17 cellular contexts compared by ENCODE assay signal in genomic region chr22:23064381-23065068, GRCh38. TPM values are rescaled to one million over a fixed set of nuclear protein-coding genes. Genes with fewer than 3 reads are reported as not detected.
A peak's percentile ranks its signal among the peaks of the same experiment; 100 is the strongest.
DNase-seq lines count a peak whose midpoint lies in the region; TF ChIP-seq lines count a peak whose summit lies in the region.
"Had no signal": no experiment of that assay in that cellular context is flagged by ENCODE, and none has a peak within 500 bp of the region (broad histone marks: within the 10 kb centered on the region; RNA-seq: fewer than 3 reads in every experiment).

No MANE protein-coding gene starts in this region.

- TF ChIP-seq CTCF in lower leg skin (IDR thresholded peaks at IDR 0.05), result no peak
- no peak for TF ChIP-seq CTCF in type B pancreatic cell (conservative IDR thresholded peaks at IDR 0.05)

- peak overlapping the region; percentile 37 for H3K27ac Mint-ChIP-seq in activated naive CD4-positive, alpha-beta T cell treated with anti-CD3 and anti-CD28 coated beads, Interleukin-2, amount 10 ng/mL, durations not matched to agents 7 days and 5 days
- H3K27ac Mint-ChIP-seq in activated CD4-positive, alpha-beta memory T cell treated with anti-CD3 and anti-CD28 coated beads, Interleukin-2, amount 10 ng/mL, durations not matched to agents 7 days and 5 days, result no peak overlapping the region
- H3K27ac Mint-ChIP-seq in type B pancreatic cell, result no peak overlapping the region
- H3K27ac Mint-ChIP-seq: activated naive CD8-positive, alpha-beta T cell treated with anti-CD3 and anti-CD28 coated beads for 36 hours; stimulated activated naive CD8-positive, alpha-beta T cell treated with anti-CD3 and anti-CD28 coated beads, Interleukin-15, Interleukin-2, amounts not matched to agents 100 ng/mL and 50 ng/mL, for 24 hours; T-helper 17 cell had no signal

- TF ChIP-seq POLR2A in lower leg skin (IDR thresholded peaks at IDR 0.05), result no peak

- no peaks in the 10 kb centered on the region for H3K36me3 Mint-ChIP-seq in activated naive CD4-positive, alpha-beta T cell treated with anti-CD3 and anti-CD28 coated beads, Interleukin-2, amount 10 ng/mL, durations not matched to agents 7 days and 5 days
- H3K36me3 Mint-ChIP-seq in activated CD4-positive, alpha-beta memory T cell treated with anti-CD3 and anti-CD28 coated beads, Interleukin-2, amount 10 ng/mL, durations not matched to agents 7 days and 5 days (ENCODE audit: low read depth), result no peaks in the 10 kb centered on the region
- no peaks in the 10 kb centered on the region for H3K36me3 Mint-ChIP-seq in type B pancreatic cell
- H3K36me3 Mint-ChIP-seq: activated naive CD8-positive, alpha-beta T cell treated with anti-CD3 and anti-CD28 coated beads for 36 hours; CD4-positive, alpha-beta memory T cell had no signal

- no peak overlapping the region for H3K4me3 Mint-ChIP-seq in activated naive CD4-positive, alpha-beta T cell treated with anti-CD3 and anti-CD28 coated beads, Interleukin-2, amount 10 ng/mL, durations not matched to agents 7 days and 5 days
- H3K4me3 Mint-ChIP-seq in activated CD4-positive, alpha-beta memory T cell treated with anti-CD3 and anti-CD28 coated beads, Interleukin-2, amount 10 ng/mL, durations not matched to agents 7 days and 5 days, result no peak overlapping the region
- no peak overlapping the region for H3K4me3 Mint-ChIP-seq in type B pancreatic cell
- H3K4me3 Mint-ChIP-seq: activated naive CD8-positive, alpha-beta T cell treated with anti-CD3 and anti-CD28 coated beads for 36 hours; CD4-positive, alpha-beta memory T cell; stimulated activated naive CD8-positive, alpha-beta T cell treated with anti-CD3 and anti-CD28 coated beads, Interleukin-15, Interleukin-2, amounts not matched to agents 100 ng/mL and 50 ng/mL, for 24 hours; T-helper 17 cell had no signal

- H3K9me3 Mint-ChIP-seq in activated naive CD4-positive, alpha-beta T cell treated with anti-CD3 and anti-CD28 coated beads, Interleukin-2, amount 10 ng/mL, durations not matched to agents 7 days and 5 days, result no peaks in the 10 kb centered on the region
- H3K9me3 Mint-ChIP-seq in activated CD4-positive, alpha-beta memory T cell treated with anti-CD3 and anti-CD28 coated beads, Interleukin-2, amount 10 ng/mL, durations not matched to agents 7 days and 5 days, result no peaks in the 10 kb centered on the region
- H3K9me3 Mint-ChIP-seq in type B pancreatic cell, result no peaks in the 10 kb centered on the region
- H3K9me3 Mint-ChIP-seq: activated naive CD8-positive, alpha-beta T cell treated with anti-CD3 and anti-CD28 coated beads for 36 hours; CD4-positive, alpha-beta memory T cell; stimulated activated naive CD8-positive, alpha-beta T cell treated with anti-CD3 and anti-CD28 coated beads, Interleukin-15, Interleukin-2, amounts not matched to agents 100 ng/mL and 50 ng/mL, for 24 hours had no signal

- no peak overlapping the region for H3K4me3 ChIP-seq in lower leg skin (ENCODE audit: low read depth, poor library complexity, severe bottlenecking)
- H3K4me3 ChIP-seq: breast epithelium, esophagus squamous epithelium had no signal

- no peak for DNase-seq in activated naive CD4-positive, alpha-beta T cell treated with anti-CD3 and anti-CD28 coated beads, Interleukin-2, amount 10 ng/mL, durations not matched to agents 7 days and 5 days
- no peak for DNase-seq in activated naive CD4-positive, alpha-beta T cell treated with anti-CD3 and anti-CD28 coated beads, Interleukin-2, amount 50 U/mL, for 16 hours
- peak; percentile 13 for DNase-seq in activated CD4-positive, alpha-beta memory T cell treated with anti-CD3 and anti-CD28 coated beads, Interleukin-2, amount 10 ng/mL, durations not matched to agents 7 days and 5 days
- peak; percentile 11 to 74 for DNase-seq in lower leg skin (ENCODE audit: low spot score in 2 of 2)
- peak; percentile 50 for DNase-seq in type B pancreatic cell (ENCODE audit: extremely low spot score, unreplicated experiment)
- no peak for DNase-seq in NCI-H1105 treated with DMSO at 0.1 percent for 48 hours (lab: John Stamatoyannopoulos, UW)
- no peak for DNase-seq in NOMO-1 treated with dmso at 0.1 percent for 144 hours (lab: John Stamatoyannopoulos, UW; ENCODE audit: unreplicated experiment)
- DNase-seq in stimulated activated naive CD4-positive, alpha-beta T cell (lab: John Stamatoyannopoulos, UW), result no peak
- DNase-seq: ACHN; activated naive CD8-positive, alpha-beta T cell treated with anti-CD3 and anti-CD28 coated beads for 36 hours; CD4-positive, alpha-beta memory T cell; esophagus squamous epithelium; mesenchymal stem cell; NCI-H187; T-helper 17 cell had no signal

- peaks cover 42% of the 10 kb centered on the region for H3K27me3 Mint-ChIP-seq in activated naive CD4-positive, alpha-beta T cell treated with anti-CD3 and anti-CD28 coated beads, Interleukin-2, amount 10 ng/mL, durations not matched to agents 7 days and 5 days
- peaks cover 12% of the 10 kb centered on the region for H3K27me3 Mint-ChIP-seq in activated CD4-positive, alpha-beta memory T cell treated with anti-CD3 and anti-CD28 coated beads, Interleukin-2, amount 10 ng/mL, durations not matched to agents 7 days and 5 days
- peaks cover 11% of the 10 kb centered on the region for H3K27me3 Mint-ChIP-seq in type B pancreatic cell
- H3K27me3 Mint-ChIP-seq: CD4-positive, alpha-beta memory T cell had no signal

- 81 to 85% methylated on average over 11 of the region's 11 CpGs for WGBS in lower leg skin, 2 donors

- CTCF ChIA-PET in activated naive CD4-positive, alpha-beta T cell treated with anti-CD3 and anti-CD28 coated beads, Interleukin-2, amount 10 ng/mL, durations not matched to agents 7 days and 5 days (lab: Charles Lee), result no interaction called here
- CTCF ChIA-PET in activated CD4-positive, alpha-beta memory T cell treated with anti-CD3 and anti-CD28 coated beads, Interleukin-2, amount 10 ng/mL, durations not matched to agents 7 days and 5 days (lab: Charles Lee), result interaction anchor here (1.0 kb wide), 1 partner anchor 217 kb away, joined by 3 read pairs; no protein-coding TSS in a partner anchor

- POLR2A ChIA-PET in activated CD4-positive, alpha-beta memory T cell treated with anti-CD3 and anti-CD28 coated beads, Interleukin-2, amount 10 ng/mL, durations not matched to agents 7 days and 5 days (lab: Charles Lee), result no interaction called here

- H3K4me1 Mint-ChIP-seq in activated naive CD4-positive, alpha-beta T cell treated with anti-CD3 and anti-CD28 coated beads, Interleukin-2, amount 10 ng/mL, durations not matched to agents 7 days and 5 days, result peaks cover 6% of the 10 kb centered on the region
- peaks cover 4% of the 10 kb centered on the region for H3K4me1 Mint-ChIP-seq in activated CD4-positive, alpha-beta memory T cell treated with anti-CD3 and anti-CD28 coated beads, Interleukin-2, amount 10 ng/mL, durations not matched to agents 7 days and 5 days
- H3K4me1 Mint-ChIP-seq in type B pancreatic cell (ENCODE audit: unreplicated experiment), result peaks cover under 1% of the 10 kb centered on the region
- H3K4me1 Mint-ChIP-seq: activated naive CD8-positive, alpha-beta T cell treated with anti-CD3 and anti-CD28 coated beads for 36 hours had no signal

- intact Hi-C loops in lower leg skin (cut with DNase I; ENCODE audit: low total_unique reads), result no loop called here

RNA-seq across cellular contexts. Expression of gene GNAZ, which starts 5.8 kb away (rescaled TPM):
- total RNA-seq in activated CD4-positive, alpha-beta memory T cell treated with anti-CD3 and anti-CD28 coated beads, Interleukin-2, amount 10 ng/mL, durations not matched to agents 7 days and 5 days, result under 1 TPM; 0.28 to 0.53 TPM
- total RNA-seq in lower leg skin (1 to 10 TPM; 1.5 to 3.6 (median 2.0) TPM), type B pancreatic cell (ENCODE audit: low replicate concordance) (8.7 and 14.4 TPM in 2 replicates)

Comparison
In these comparisons a context has a peak if more than half of its experiments do, and no peak if none do; other contexts are left out.
1. DNase-seq: peak in activated CD4-positive, alpha-beta memory T cell treated with anti-CD3 and anti-CD28 coated beads, Interleukin-2, amount 10 ng/mL, durations not matched to agents 7 days and 5 days (single experiment), lower leg skin (2 of 2) and type B pancreatic cell (single experiment); none in activated naive CD4-positive, alpha-beta T cell treated with anti-CD3 and anti-CD28 coated beads, Interleukin-2, amount 10 ng/mL, durations not matched to agents 7 days and 5 days (single experiment), activated naive CD4-positive, alpha-beta T cell treated with anti-CD3 and anti-CD28 coated beads, Interleukin-2, amount 50 U/mL, for 16 hours (single experiment), NCI-H1105 treated with DMSO at 0.1 percent for 48 hours (single experiment), NOMO-1 treated with dmso at 0.1 percent for 144 hours (single experiment) and stimulated activated naive CD4-positive, alpha-beta T cell (0 of 6).